ENCODE assay signal across 17 cellular contexts in genomic region chr18:76441002-76441667, GRCh38. TPM values are rescaled to one million over a fixed set of nuclear protein-coding genes. Genes with fewer than 3 reads are reported as not detected.
DNase-seq lines count a peak whose midpoint lies in the region; ATAC-seq and TF ChIP-seq lines count a peak whose summit lies in the region.
"Had no signal": no experiment of that assay in that cellular context is flagged by ENCODE, and none has a peak within 500 bp of the region (broad histone marks: within the 10 kb centered on the region; RNA-seq: fewer than 3 reads in every experiment).

No MANE protein-coding gene starts in this region.

- peaks cover 19 to 30% (median 24%) of the 10 kb centered on the region in 4 donors for H3K36me3 ChIP-seq in sigmoid colon

- ATAC-seq in stimulated activated naive CD8-positive, alpha-beta T cell treated with anti-CD3 and anti-CD28 coated beads, Interleukin-15, amount 100 ng/mL, for 72 hours = peak; percentile 55
- no peak for ATAC-seq in stimulated activated naive CD8-positive, alpha-beta T cell treated with anti-CD3 and anti-CD28 coated beads, Interleukin-15, Interleukin-2, amounts not matched to agents 100 U/mL and 50 U/mL, for 24 hours
- ATAC-seq: K562, Right ventricle myocardium inferior had no signal

- H3K27me3 ChIP-seq in sigmoid colon = no peaks in the 10 kb centered on the region

- H3K27ac ChIP-seq in sigmoid colon = no peak overlapping the region
- H3K27ac ChIP-seq: C4-2B had no signal

- peaks cover 0 to 73% (median 42%) of the 10 kb centered on the region in 4 donors for H3K4me1 ChIP-seq in sigmoid colon

- DNase-seq in stimulated activated naive CD8-positive, alpha-beta T cell treated with anti-CD3 and anti-CD28 coated beads, Interleukin-15, amount 100 ng/mL, for 72 hours = no peak
- DNase-seq in stimulated activated naive CD8-positive, alpha-beta T cell treated with anti-CD3 and anti-CD28 coated beads, Interleukin-15, Interleukin-2, amounts not matched to agents 100 U/mL and 50 U/mL, for 24 hours = no peak
- DNase-seq in islet precursor cell (peak; percentile 22), sigmoid colon (peak; percentile 46), NCI-H226 (no peak), NCI-H187 (lab: John Stamatoyannopoulos, UW) (no peak), mucosa of gallbladder (ENCODE audit: low spot score) (no peak)
- DNase-seq: AML-193, DMS79, NCI-H1092 treated with DMSO at 0.1 percent for 48 hours, NCI-H146, NCI-H2081 treated with DMSO at 0.1 percent for 48 hours, NCI-H510A treated with DMSO at 0.1 percent for 48 hours, NCI-H774 had no signal

- no peaks in the 10 kb centered on the region for H3K27me3 Mint-ChIP-seq in stimulated activated naive CD8-positive, alpha-beta T cell treated with anti-CD3 and anti-CD28 coated beads, Interleukin-15, amount 100 ng/mL, for 72 hours

- TF ChIP-seq EP300 in sigmoid colon (IDR thresholded peaks at IDR 0.05) = no peak

- no peak for TF ChIP-seq CTCF in sigmoid colon (IDR thresholded peaks at IDR 0.05)

- no peak overlapping the region for H3K4me3 ChIP-seq in sigmoid colon
- H3K4me3 ChIP-seq: K562 had no signal

- 97 to 98% methylated on average over 54 of the region's 54 CpGs for WGBS in sigmoid colon, 2 donors

- no peak for TF ChIP-seq POLR2A in sigmoid colon (IDR thresholded peaks at IDR 0.05)

- no peak overlapping the region for H3K4me3 Mint-ChIP-seq in stimulated activated naive CD8-positive, alpha-beta T cell treated with anti-CD3 and anti-CD28 coated beads, Interleukin-15, amount 100 ng/mL, for 72 hours

- H3K27ac Mint-ChIP-seq in stimulated activated naive CD8-positive, alpha-beta T cell treated with anti-CD3 and anti-CD28 coated beads, Interleukin-15, amount 100 ng/mL, for 72 hours = no peak overlapping the region

- no peaks in the 10 kb centered on the region for H3K9me3 Mint-ChIP-seq in stimulated activated naive CD8-positive, alpha-beta T cell treated with anti-CD3 and anti-CD28 coated beads, Interleukin-15, amount 100 ng/mL, for 72 hours

- intact Hi-C loops in sigmoid colon (cut with DNase I) = no loop called here

- no peaks in the 10 kb centered on the region for H3K9me3 ChIP-seq in sigmoid colon

- H3K4me1 Mint-ChIP-seq in stimulated activated naive CD8-positive, alpha-beta T cell treated with anti-CD3 and anti-CD28 coated beads, Interleukin-15, amount 100 ng/mL, for 72 hours = peaks cover 11% of the 10 kb centered on the region

RNA-seq across cellular contexts. Expression of gene ZNF516, which starts 53.9 kb away (rescaled TPM):
- 10 to 100 TPM; 24.3 to 29.9 (median 26.9) TPM for total RNA-seq in sigmoid colon
- polyA plus RNA-seq in sigmoid colon = 1 to 10 TPM; 2.1 to 6.1 (median 2.4) TPM
- 48.5 TPM for total RNA-seq in mucosa of gallbladder

Comparison
In these comparisons a context has a peak if more than half of its experiments do, and no peak if none do; other contexts are left out.
1. DNase-seq: peak in islet precursor cell (single experiment) and sigmoid colon (single experiment); none in stimulated activated naive CD8-positive, alpha-beta T cell treated with anti-CD3 and anti-CD28 coated beads, Interleukin-15, amount 100 ng/mL, for 72 hours (0 of 2), stimulated activated naive CD8-positive, alpha-beta T cell treated with anti-CD3 and anti-CD28 coated beads, Interleukin-15, Interleukin-2, amounts not matched to agents 100 U/mL and 50 U/mL, for 24 hours (single experiment), NCI-H226 (single experiment), NCI-H187 (0 of 2) and mucosa of gallbladder (single experiment).